Comparison of ENCODE assay signal across 9 cellular contexts in the genomic region with DNA sequence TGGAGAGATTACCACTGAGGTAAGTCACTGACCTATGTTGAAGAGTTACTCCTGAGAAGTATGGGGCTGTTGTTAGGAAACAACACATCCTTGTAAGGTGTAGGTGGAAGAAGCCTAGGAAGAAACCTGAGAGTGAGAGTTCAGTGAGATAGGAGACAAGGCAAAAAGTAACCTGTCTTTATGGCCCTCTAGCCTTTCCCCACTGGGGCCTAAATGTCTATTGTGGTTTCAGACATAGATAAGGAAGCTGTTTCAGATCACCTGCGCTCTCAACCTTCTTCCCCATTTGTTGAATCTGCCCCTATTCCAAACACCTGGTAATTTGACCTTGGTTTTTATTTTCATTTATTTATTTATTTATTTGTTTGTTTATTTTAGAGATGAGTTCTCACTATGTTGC.
"Had no signal": no experiment of that assay in that cellular context is flagged by ENCODE, and none has a peak within 500 bp of the region (broad histone marks: within the 10 kb centered on the region; RNA-seq: fewer than 3 reads in every experiment).

No MANE protein-coding gene starts in this region.

- ATAC-seq: HCT116 had no signal

- H3K36me3 ChIP-seq: HAP-1 had no signal

- H3K4me3 Mint-ChIP-seq: H9, HFFc6 had no signal

- DNase-seq: GM23248, GOT3, H7, H9, HCEC 1CT, HFFc6 had no signal

- H3K4me3 ChIP-seq: GM23248, HAP-1 had no signal

- H3K27ac ChIP-seq: GM23248 had no signal

- H2AFZ ChIP-seq: GM23248 had no signal

- FAIRE-seq: H54 had no signal

- H3K4me1 Mint-ChIP-seq: H9 had no signal

- H3K9me3 ChIP-seq: HAP-1 had no signal

- H3K9ac ChIP-seq: GM23248 had no signal

- H3K4me1 ChIP-seq: HAP-1 had no signal

- H3K27ac Mint-ChIP-seq: H9, HFFc6 had no signal
